ENCODE assay signal across 1 cellular context in genomic region chr17:28282596-28282995, GRCh38.
TF ChIP-seq lines count a peak whose summit lies in the region.

No MANE protein-coding gene starts in this region.

TF ChIP-seq in HEK293, 187 proteins besides CTCF, POLR2A, EP300 and RAD21 (continued from another document and continues in another):
- TF ChIP-seq INSM2 (tag by site-specific recombination; IDR thresholded peaks at IDR 0.05) = peak; percentile 66; the same call in 1 of the 2 replicates
- peak; percentile 79; the same call in 1 of the 2 replicates for TF ChIP-seq ZNF394 (tag by site-specific recombination; IDR thresholded peaks at IDR 0.05; ENCODE audit: borderline replicate concordance)
- no peak for TF ChIP-seq PATZ1 (tag by site-specific recombination; IDR thresholded peaks at IDR 0.05)
- no peak for TF ChIP-seq ZFP41 (tag by site-specific recombination; IDR thresholded peaks at IDR 0.05; ENCODE audit: borderline replicate concordance)
- no peak for TF ChIP-seq ZIC2 (tag by site-specific recombination; IDR thresholded peaks at IDR 0.05)
- TF ChIP-seq ZBTB49 (tag by site-specific recombination; IDR thresholded peaks at IDR 0.05; ENCODE audit: low read depth) = no peak
- no peak for TF ChIP-seq ZNF133 (tag by site-specific recombination; IDR thresholded peaks at IDR 0.05)
- TF ChIP-seq ZBTB6 (tag by site-specific recombination; IDR thresholded peaks at IDR 0.05) = no peak
- no peak for TF ChIP-seq ZNF266 (tag by site-specific recombination; IDR thresholded peaks at IDR 0.05; ENCODE audit: low read depth)
- peak; percentile 63; the same call in 1 of the 2 replicates for TF ChIP-seq PRDM10 (tag by site-specific recombination; IDR thresholded peaks at IDR 0.05)
- peak; percentile 19; the same call in 1 of the 2 replicates for TF ChIP-seq GLIS1 (tag by site-specific recombination; IDR thresholded peaks at IDR 0.05)
- TF ChIP-seq ZNF248 (tag by site-specific recombination; IDR thresholded peaks at IDR 0.05) = no peak
- peak; percentile 65 for TF ChIP-seq OSR2 (tag by site-specific recombination; IDR thresholded peaks at IDR 0.05)
- TF ChIP-seq OVOL3 (tag by site-specific recombination; IDR thresholded peaks at IDR 0.05) = no peak
- TF ChIP-seq HOXC10 (CRISPR knock-in tag; IDR thresholded peaks at IDR 0.05) = no peak
- peak; percentile 36; the same call in 1 of the 2 replicates for TF ChIP-seq ZBTB21 (tag by site-specific recombination; IDR thresholded peaks at IDR 0.05)
- TF ChIP-seq ZNF513 (tag by site-specific recombination; IDR thresholded peaks at IDR 0.05) = no peak
- no peak for TF ChIP-seq ZNF621 (tag by site-specific recombination; IDR thresholded peaks at IDR 0.05)
- no peak for TF ChIP-seq ZNF423 (tag by site-specific recombination; IDR thresholded peaks at IDR 0.05)
- no peak for TF ChIP-seq YY2 (tag by site-specific recombination; IDR thresholded peaks at IDR 0.05)
- TF ChIP-seq ZNF398 (tag by site-specific recombination; IDR thresholded peaks at IDR 0.05) = 0 out of 2 replicates have a peak, but pooled peaks have one; percentile 11
- no peak for TF ChIP-seq ZNF600 (tag by site-specific recombination; IDR thresholded peaks at IDR 0.05)
- no peak for TF ChIP-seq ZSCAN16 (tag by site-specific recombination; IDR thresholded peaks at IDR 0.05)
- no peak for TF ChIP-seq ZNF37A (tag by site-specific recombination; IDR thresholded peaks at IDR 0.05)
- TF ChIP-seq ZNF114 (tag by site-specific recombination; IDR thresholded peaks at IDR 0.05) = no peak
- no peak for TF ChIP-seq ZNF843 (tag by site-specific recombination; IDR thresholded peaks at IDR 0.05)
- TF ChIP-seq EGR2 (tag by site-specific recombination; IDR thresholded peaks at IDR 0.05; ENCODE audit: low read depth) = peak; percentile 48; the same call in 1 of the 2 replicates
- TF ChIP-seq ZNF629 (tag by site-specific recombination; IDR thresholded peaks at IDR 0.05) = peak; percentile 71
- no peak for TF ChIP-seq ZBTB1 (tag by site-specific recombination; IDR thresholded peaks at IDR 0.05)
- no peak for TF ChIP-seq BCL6B (tag by site-specific recombination; IDR thresholded peaks at IDR 0.05)
- TF ChIP-seq GLI4 (tag by site-specific recombination; IDR thresholded peaks at IDR 0.05) = no peak
- TF ChIP-seq ZNF549 (tag by site-specific recombination; IDR thresholded peaks at IDR 0.05) = no peak
- no peak for TF ChIP-seq ZNF211 (tag by site-specific recombination; IDR thresholded peaks at IDR 0.05; ENCODE audit: low read depth)
- TF ChIP-seq ZNF580 (tag by site-specific recombination; IDR thresholded peaks at IDR 0.05) = no peak
- no peak for TF ChIP-seq SALL2 (tag by site-specific recombination; IDR thresholded peaks at IDR 0.05; ENCODE audit: borderline replicate concordance)
- TF ChIP-seq ZNF311 (tag by site-specific recombination; IDR thresholded peaks at IDR 0.05; ENCODE audit: borderline replicate concordance) = no peak
- peak; percentile 87 for TF ChIP-seq TRIM28 (IDR thresholded peaks at IDR 0.05; ENCODE audit: borderline replicate concordance, low read length)
- no peak for TF ChIP-seq ZNF677 (tag by site-specific recombination; IDR thresholded peaks at IDR 0.05)
- TF ChIP-seq ZBTB44 (tag by site-specific recombination; IDR thresholded peaks at IDR 0.05) = peak; percentile 64; the same call in 1 of the 2 replicates
- TF ChIP-seq ZNF660 (tag by site-specific recombination; IDR thresholded peaks at IDR 0.05) = peak; percentile 90
- no peak for TF ChIP-seq ZNF292 (tag by site-specific recombination; IDR thresholded peaks at IDR 0.05; ENCODE audit: borderline replicate concordance, low read depth)
- TF ChIP-seq BCL11B (tag by site-specific recombination; IDR thresholded peaks at IDR 0.05; ENCODE audit: low read depth) = no peak
- no peak for TF ChIP-seq RBAK (tag by site-specific recombination; IDR thresholded peaks at IDR 0.05)
- TF ChIP-seq ZNF274 (IDR thresholded peaks at IDR 0.05; ENCODE audit: low read length) = no peak
- TF ChIP-seq ZNF274 (tag by site-specific recombination; IDR thresholded peaks at IDR 0.05; ENCODE audit: borderline replicate concordance) = no peak
- TF ChIP-seq ZSCAN30 (tag by site-specific recombination; IDR thresholded peaks at IDR 0.05) = no peak
- TF ChIP-seq ZNF626 (tag by site-specific recombination; IDR thresholded peaks at IDR 0.05) = no peak
- no peak for TF ChIP-seq ZNF138 (tag by site-specific recombination; IDR thresholded peaks at IDR 0.05; ENCODE audit: borderline replicate concordance)
- peak; percentile 55; the same call in 1 of the 2 replicates for TF ChIP-seq ZNF24 (tag by site-specific recombination; IDR thresholded peaks at IDR 0.05)
